ENCODE assay signal across 26 cellular contexts in the genomic region with DNA sequence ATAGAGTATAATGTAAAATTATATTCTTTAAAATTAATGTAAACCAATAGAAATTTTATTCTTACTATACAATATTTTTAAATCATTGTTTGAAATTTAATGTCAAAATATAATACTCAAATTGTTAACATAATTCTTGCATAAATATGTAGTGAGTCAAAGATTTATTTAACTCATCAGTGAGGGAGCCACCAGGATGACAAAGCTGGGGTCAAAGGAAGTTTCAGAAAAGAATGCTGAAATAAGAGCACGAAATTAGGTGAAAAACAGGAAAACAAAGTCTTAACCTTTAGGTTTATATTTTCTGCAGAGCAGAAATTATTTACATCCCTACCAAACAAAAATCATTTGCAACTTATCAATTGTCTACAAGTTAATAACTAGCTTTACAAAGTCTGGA.
"Had no signal": no experiment of that assay in that cellular context is flagged by ENCODE, and none has a peak within 500 bp of the region (broad histone marks: within the 10 kb centered on the region; RNA-seq: fewer than 3 reads in every experiment).

No MANE protein-coding gene starts in this region.

- H3K27ac ChIP-seq: coronary artery, foreskin keratinocyte, heart right ventricle, left ventricle myocardium inferior, right lobe of liver, thyroid gland, upper lobe of left lung had no signal

- H3K4me3 ChIP-seq: coronary artery, heart right ventricle, left ventricle myocardium inferior, lung, right lobe of liver, thyroid gland, upper lobe of left lung had no signal

- DNase-seq: activated CD4-positive, alpha-beta memory T cell treated with anti-CD3 and anti-CD28 coated beads, Interleukin-2, amount 10 ng/mL, durations not matched to agents 7 days and 5 days; activated CD4-positive, alpha-beta T cell treated with anti-CD3 and anti-CD28 coated beads for 1 hour; activated CD4-positive, alpha-beta T cell treated with anti-CD3 and anti-CD28 coated beads, Interleukin-2, amount 10 ng/mL, durations not matched to agents 7 days and 5 days; activated CD8-positive, alpha-beta memory T cell treated with anti-CD3 and anti-CD28 coated beads, Interleukin-2, amount 50 U/mL, for 48 hours; activated gamma-delta T cell treated with Interleukin-2 at 50 U/mL for 16 hours; activated naive CD4-positive, alpha-beta T cell treated with anti-CD3 and anti-CD28 coated beads, Interleukin-2, amount 50 U/mL, for 16 hours; activated T-cell treated with anti-CD3 and anti-CD28 coated beads, Interleukin-2, amount 50 U/mL, for 24 hours; effector memory CD8-positive, alpha-beta T cell; foreskin keratinocyte; heart right ventricle; left ventricle myocardium inferior; mesendoderm; right lobe of liver; small intestine; stimulated activated CD4-positive, alpha-beta T cell treated with anti-CD3 and anti-CD28 coated beads, Interleukin-4, amount 100 ng/mL, for 4 hours; stimulated activated CD8-positive, alpha-beta memory T cell treated with anti-CD3 and anti-CD28 coated beads, Interleukin-4, amount 100 ng/mL, for 48 hours; stimulated activated naive CD8-positive, alpha-beta T cell treated with anti-CD3 and anti-CD28 coated beads, Interleukin-15, amount 100 ng/mL, for 72 hours; SW 1271; T1000; thyroid gland; upper lobe of left lung had no signal

- H3K36me3 ChIP-seq: heart right ventricle, left ventricle myocardium inferior, right lobe of liver, thyroid gland, upper lobe of left lung had no signal

- H3K4me1 ChIP-seq: foreskin keratinocyte, heart right ventricle, left ventricle myocardium inferior, right lobe of liver, thyroid gland, upper lobe of left lung had no signal

- H3K27me3 ChIP-seq: foreskin keratinocyte, heart right ventricle, right lobe of liver, thyroid gland, upper lobe of left lung had no signal

- ATAC-seq: activated T-helper 17 cell treated with anti-CD3 and anti-CD28 coated beads, Interleukin-2, amount 50 U/mL, for 72 hours; effector memory CD8-positive, alpha-beta T cell; foreskin keratinocyte; heart right ventricle; right lobe of liver; stimulated activated memory B cell treated with anti-CD40 and anti-IgM and Interleukin-4, amounts not matched to agents 10 μg/mL and 1 μg/mL and 100 μg/mL, for 72 hours; stimulated activated naive CD8-positive, alpha-beta T cell treated with anti-CD3 and anti-CD28 coated beads, Interleukin-15, amount 100 ng/mL, for 72 hours; WTC11 had no signal

- H3K9me3 ChIP-seq: heart right ventricle, left ventricle myocardium inferior, right lobe of liver, thyroid gland, upper lobe of left lung had no signal
